In genomic region chr5:138930371-138931097, GRCh38 we compare ENCODE assay signal across 35 cellular contexts. TPM values are rescaled to one million over a fixed set of nuclear protein-coding genes. Genes with fewer than 3 reads are reported as not detected.
"Had no signal": no experiment of that assay in that cellular context is flagged by ENCODE, and none has a peak within 500 bp of the region (broad histone marks: within the 10 kb centered on the region; RNA-seq: fewer than 3 reads in every experiment).

No MANE protein-coding gene starts in this region.

- H3K9me3 Mint-ChIP-seq: activated naive CD4-positive, alpha-beta T cell treated with anti-CD3 and anti-CD28 coated beads for 36 hours; activated naive CD8-positive, alpha-beta T cell treated with anti-CD3 and anti-CD28 coated beads for 36 hours; activated T-helper 1 cell treated with anti-CD3 and anti-CD28 coated beads, Interleukin-12 subunit alpha, Interleukin-12 subunit beta, Interleukin-2, Interleukin-4 antibody, amounts not matched to agents 30 ng/mL and 10 ng/mL and 1 ng/mL, durations not matched to agents 14 hours and 24 hours and 36 hours; central memory CD8-positive, alpha-beta T cell; dendritic cell treated with granulocyte-macrophage colony-stimulating factor and Interleukin-4, amounts not matched to agents 40 ng/mL and 50 ng/mL, for 4 days; memory B cell; naive thymus-derived CD4-positive, alpha-beta T cell; neural crest cell; stimulated activated naive B cell treated with anti-CD40 and anti-IgM and Interleukin-4, amounts not matched to agents 10 μg/mL and 1 μg/mL and 100 μg/mL, for 72 hours; T-helper 1 cell treated with Interleukin-12 subunit alpha and Interleukin-12 subunit beta and Interleukin-4 antibody, amounts not matched to agents 30 μg/mL and 1 μg/mL, for 36 hours; type B pancreatic cell had no signal

- H3K4me1 Mint-ChIP-seq: activated naive CD8-positive, alpha-beta T cell treated with anti-CD3 and anti-CD28 coated beads for 36 hours; central memory CD8-positive, alpha-beta T cell; memory B cell; naive thymus-derived CD4-positive, alpha-beta T cell; stimulated activated naive B cell treated with anti-CD40 and anti-IgM and Interleukin-4, amounts not matched to agents 10 μg/mL and 1 μg/mL and 100 μg/mL, for 72 hours had no signal

- H3K9me3 ChIP-seq: ascending aorta, esophagus squamous epithelium, gastroesophageal sphincter, uterus had no signal

- H3K36me3 ChIP-seq: uterus had no signal

- H3K27ac Mint-ChIP-seq: activated naive CD4-positive, alpha-beta T cell treated with anti-CD3 and anti-CD28 coated beads for 36 hours; activated naive CD8-positive, alpha-beta T cell treated with anti-CD3 and anti-CD28 coated beads for 36 hours; activated T-helper 1 cell treated with anti-CD3 and anti-CD28 coated beads, Interleukin-12 subunit alpha, Interleukin-12 subunit beta, Interleukin-2, Interleukin-4 antibody, amounts not matched to agents 30 ng/mL and 10 ng/mL and 1 ng/mL, durations not matched to agents 14 hours and 24 hours and 36 hours; dendritic cell treated with granulocyte-macrophage colony-stimulating factor and Interleukin-4, amounts not matched to agents 40 ng/mL and 50 ng/mL, for 4 days; memory B cell; naive thymus-derived CD4-positive, alpha-beta T cell; stimulated activated naive B cell treated with anti-CD40 and anti-IgM and Interleukin-4, amounts not matched to agents 10 μg/mL and 1 μg/mL and 100 μg/mL, for 72 hours; T-helper 1 cell treated with Interleukin-12 subunit alpha and Interleukin-12 subunit beta and Interleukin-4 antibody, amounts not matched to agents 30 μg/mL and 1 μg/mL, for 36 hours had no signal

- H3K4me1 ChIP-seq: uterus had no signal

- DNase-seq: activated CD4-positive, alpha-beta T cell treated with anti-CD3 and anti-CD28 coated beads for 48 hours; activated CD4-positive, alpha-beta T cell treated with anti-CD3 and anti-CD28 coated beads, Interleukin-2, amount 50 U/mL, for 48 hours; activated CD8-positive, alpha-beta memory T cell treated with anti-CD3 and anti-CD28 coated beads for 24 hours; activated effector memory CD4-positive, alpha-beta T cell treated with anti-CD3 and anti-CD28 coated beads, Interleukin-2, amount 50 U/mL, for 16 hours; activated naive CD4-positive, alpha-beta T cell treated with anti-CD3 and anti-CD28 coated beads for 36 hours; activated naive CD8-positive, alpha-beta T cell treated with anti-CD3 and anti-CD28 coated beads for 36 hours; brain microvascular endothelial cell; effector CD4-positive, alpha-beta T cell; esophagus squamous epithelium; hippocampal formation; left colon; midbrain; naive thymus-derived CD4-positive, alpha-beta T cell; occipital lobe; stimulated activated CD4-positive, alpha-beta T cell treated with anti-CD3 and anti-CD28 coated beads, Interleukin-1b, Interleukin-23, amount 100 ng/mL, for 48 hours; stimulated activated CD4-positive, alpha-beta T cell treated with anti-CD3 and anti-CD28 coated beads, Interleukin-4, amount 100 ng/mL, for 4 hours; stimulated activated CD8-positive, alpha-beta memory T cell treated with anti-CD3 and anti-CD28 coated beads, Interleukin-4, amount 100 ng/mL, for 48 hours; stimulated activated naive B cell treated with anti-CD40 and anti-IgM and Interleukin-4, amounts not matched to agents 10 μg/mL and 1 μg/mL and 100 μg/mL, for 72 hours; SW 1271; T-helper 9 cell; uterus had no signal

- H3K27ac ChIP-seq: ascending aorta, brain microvascular endothelial cell, epithelial cell of prostate, esophagus squamous epithelium, uterus, VCaP had no signal

- H3K4me3 ChIP-seq: ascending aorta, esophagus squamous epithelium, gastroesophageal sphincter, smooth muscle cell, uterus had no signal

- ATAC-seq: gastroesophageal sphincter; left colon; naive thymus-derived CD4-positive, alpha-beta T cell; stimulated activated naive B cell treated with anti-CD40 and anti-IgM and Interleukin-4, amounts not matched to agents 10 μg/mL and 1 μg/mL and 100 μg/mL, for 72 hours had no signal

- H3K4me3 Mint-ChIP-seq: activated naive CD4-positive, alpha-beta T cell treated with anti-CD3 and anti-CD28 coated beads for 36 hours; activated naive CD8-positive, alpha-beta T cell treated with anti-CD3 and anti-CD28 coated beads for 36 hours; activated T-helper 1 cell treated with anti-CD3 and anti-CD28 coated beads, Interleukin-12 subunit alpha, Interleukin-12 subunit beta, Interleukin-2, Interleukin-4 antibody, amounts not matched to agents 30 ng/mL and 10 ng/mL and 1 ng/mL, durations not matched to agents 14 hours and 24 hours and 36 hours; central memory CD8-positive, alpha-beta T cell; dendritic cell treated with granulocyte-macrophage colony-stimulating factor and Interleukin-4, amounts not matched to agents 40 ng/mL and 50 ng/mL, for 4 days; memory B cell; naive thymus-derived CD4-positive, alpha-beta T cell; neural crest cell; stimulated activated naive B cell treated with anti-CD40 and anti-IgM and Interleukin-4, amounts not matched to agents 10 μg/mL and 1 μg/mL and 100 μg/mL, for 72 hours; T-helper 1 cell treated with Interleukin-12 subunit alpha and Interleukin-12 subunit beta and Interleukin-4 antibody, amounts not matched to agents 30 μg/mL and 1 μg/mL, for 36 hours; type B pancreatic cell had no signal

- H3K27me3 ChIP-seq: ascending aorta, brain microvascular endothelial cell, esophagus squamous epithelium, gastroesophageal sphincter, uterus had no signal

- H3K27me3 Mint-ChIP-seq: activated naive CD8-positive, alpha-beta T cell treated with anti-CD3 and anti-CD28 coated beads for 36 hours; central memory CD8-positive, alpha-beta T cell; dendritic cell treated with granulocyte-macrophage colony-stimulating factor and Interleukin-4, amounts not matched to agents 40 ng/mL and 50 ng/mL, for 4 days; memory B cell; naive thymus-derived CD4-positive, alpha-beta T cell; progenitor cell of endocrine pancreas; stimulated activated naive B cell treated with anti-CD40 and anti-IgM and Interleukin-4, amounts not matched to agents 10 μg/mL and 1 μg/mL and 100 μg/mL, for 72 hours; type B pancreatic cell had no signal

RNA-seq across cellular contexts. Expression of gene LRRTM2, which starts 55.4 kb away (rescaled TPM):
- total RNA-seq: activated naive CD4-positive, alpha-beta T cell treated with anti-CD3 and anti-CD28 coated beads for 36 hours; activated naive CD8-positive, alpha-beta T cell treated with anti-CD3 and anti-CD28 coated beads for 36 hours; activated T-helper 1 cell treated with anti-CD3 and anti-CD28 coated beads, Interleukin-12 subunit alpha, Interleukin-12 subunit beta, Interleukin-2, Interleukin-4 antibody, amounts not matched to agents 30 ng/mL and 10 ng/mL and 1 ng/mL, durations not matched to agents 14 hours and 24 hours and 36 hours; ascending aorta; progenitor cell of endocrine pancreas had no signal
- polyA plus RNA-seq: keratinocyte; naive thymus-derived CD4-positive, alpha-beta T cell had no signal
